16 cellular contexts compared by ENCODE assay signal in the genomic region with DNA sequence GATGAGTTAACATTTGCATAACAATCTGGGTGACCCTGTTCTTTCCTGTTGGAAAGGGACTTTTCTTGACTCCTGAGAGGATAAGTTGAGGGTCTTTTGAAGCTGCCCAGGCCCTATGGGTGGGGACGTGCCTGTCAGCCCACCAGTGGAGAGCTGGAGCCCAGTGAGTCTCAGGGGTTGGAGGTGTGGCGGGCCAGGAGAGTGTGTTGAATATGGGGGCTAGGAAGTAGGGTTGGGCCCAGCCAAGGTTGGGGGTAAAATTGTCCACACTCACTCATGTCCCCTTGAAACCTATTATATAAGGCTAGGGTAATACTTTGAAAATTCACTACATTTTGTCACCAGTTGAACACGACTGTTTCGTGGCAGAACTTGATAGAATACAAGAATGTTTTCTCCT. TPM values are rescaled to one million over a fixed set of nuclear protein-coding genes. Genes with fewer than 3 reads are reported as not detected.
DNase-seq lines count a peak whose midpoint lies in the region; ATAC-seq and TF ChIP-seq lines count a peak whose summit lies in the region.
"Had no signal": no experiment of that assay in that cellular context is flagged by ENCODE, and none has a peak within 500 bp of the region (broad histone marks: within the 10 kb centered on the region; RNA-seq: fewer than 3 reads in every experiment).

No MANE protein-coding gene starts in this region.

- H3K36me3 Mint-ChIP-seq in activated CD8-positive, alpha-beta T cell treated with anti-CD3 and anti-CD28 coated beads, Interleukin-2, amount 10 ng/mL, durations not matched to agents 7 days and 5 days (ENCODE audit: low read depth) = no peaks in the 10 kb centered on the region
- no peaks in the 10 kb centered on the region for H3K36me3 Mint-ChIP-seq in activated CD8-positive, alpha-beta T cell treated with anti-CD3 and anti-CD28 coated beads for 36 hours (ENCODE audit: low read depth)
- H3K36me3 Mint-ChIP-seq in WTC11 = peaks cover 3% of the 10 kb centered on the region; the same call in 1 of the 2 replicates
- H3K36me3 Mint-ChIP-seq: CD4-positive, CD25-positive, alpha-beta regulatory T cell; CD8-positive, alpha-beta T cell had no signal

- H3K27me3 Mint-ChIP-seq in activated CD8-positive, alpha-beta T cell treated with anti-CD3 and anti-CD28 coated beads, Interleukin-2, amount 10 ng/mL, durations not matched to agents 7 days and 5 days (ENCODE audit: low read depth) = no peaks in the 10 kb centered on the region
- no peaks in the 10 kb centered on the region for H3K27me3 Mint-ChIP-seq in activated CD8-positive, alpha-beta T cell treated with anti-CD3 and anti-CD28 coated beads for 36 hours
- peaks cover 5% of the 10 kb centered on the region for H3K27me3 Mint-ChIP-seq in WTC11 (ENCODE audit: low read depth)
- H3K27me3 Mint-ChIP-seq: B cell; CD4-positive, CD25-positive, alpha-beta regulatory T cell had no signal

- POLR2A ChIA-PET in activated CD8-positive, alpha-beta T cell treated with anti-CD3 and anti-CD28 coated beads, Interleukin-2, amount 10 ng/mL, durations not matched to agents 7 days and 5 days (lab: Charles Lee) = no interaction called here
- POLR2A ChIA-PET in activated CD8-positive, alpha-beta T cell treated with anti-CD3 and anti-CD28 coated beads for 36 hours (lab: Charles Lee) = interaction anchor here (0.6 to 0.7 kb wide), 2 partner anchors 15 to 345 kb away, joined by 3 read pairs; no protein-coding TSS in a partner anchor
- POLR2A ChIA-PET in WTC11 (lab: Charles Lee) = no interaction called here

- no peaks in the 10 kb centered on the region for H3K9me3 Mint-ChIP-seq in activated CD8-positive, alpha-beta T cell treated with anti-CD3 and anti-CD28 coated beads, Interleukin-2, amount 10 ng/mL, durations not matched to agents 7 days and 5 days (ENCODE audit: insufficient read depth)
- no peaks in the 10 kb centered on the region for H3K9me3 Mint-ChIP-seq in activated CD8-positive, alpha-beta T cell treated with anti-CD3 and anti-CD28 coated beads for 36 hours
- H3K9me3 Mint-ChIP-seq in WTC11 = 0 out of 2 replicates have a peak, but pooled peaks cover 3% of the 10 kb centered on the region
- H3K9me3 Mint-ChIP-seq: CD4-positive, CD25-positive, alpha-beta regulatory T cell; CD8-positive, alpha-beta T cell had no signal

- ATAC-seq in activated CD8-positive, alpha-beta T cell treated with anti-CD3 and anti-CD28 coated beads, Interleukin-2, amount 10 ng/mL, durations not matched to agents 7 days and 5 days = no peak
- ATAC-seq in activated CD8-positive, alpha-beta T cell treated with anti-CD3 and anti-CD28 coated beads for 36 hours = no peak
- ATAC-seq in WTC11 = peak; percentile 50; the same call in 1 of the 2 replicates
- ATAC-seq: CD8-positive, alpha-beta T cell; GM12878 had no signal

- H3K4me1 Mint-ChIP-seq in activated CD8-positive, alpha-beta T cell treated with anti-CD3 and anti-CD28 coated beads, Interleukin-2, amount 10 ng/mL, durations not matched to agents 7 days and 5 days (ENCODE audit: low read depth) = no peaks in the 10 kb centered on the region
- no peaks in the 10 kb centered on the region for H3K4me1 Mint-ChIP-seq in activated CD8-positive, alpha-beta T cell treated with anti-CD3 and anti-CD28 coated beads for 36 hours (ENCODE audit: low read depth)
- peaks cover 9% of the 10 kb centered on the region for H3K4me1 Mint-ChIP-seq in WTC11
- H3K4me1 Mint-ChIP-seq: B cell; CD4-positive, CD25-positive, alpha-beta regulatory T cell had no signal

- intact Hi-C loops in activated CD8-positive, alpha-beta T cell treated with anti-CD3 and anti-CD28 coated beads for 36 hours (cut with micrococcal nuclease) = no loop called here

- no peak for TF ChIP-seq CTCF in activated CD8-positive, alpha-beta T cell treated with anti-CD3 and anti-CD28 coated beads for 36 hours (IDR thresholded peaks at IDR 0.05)
- TF ChIP-seq CTCF in WTC11 (IDR thresholded peaks at IDR 0.05) (no peak), GM20000 (IDR thresholded peaks at IDR 0.05; ENCODE audit: extremely low read depth, missing control alignments) (no peak)

- no peak overlapping the region for H3K4me3 Mint-ChIP-seq in activated CD8-positive, alpha-beta T cell treated with anti-CD3 and anti-CD28 coated beads, Interleukin-2, amount 10 ng/mL, durations not matched to agents 7 days and 5 days
- H3K4me3 Mint-ChIP-seq in activated CD8-positive, alpha-beta T cell treated with anti-CD3 and anti-CD28 coated beads for 36 hours = no peak overlapping the region
- H3K4me3 Mint-ChIP-seq in WTC11 = no peak overlapping the region
- H3K4me3 Mint-ChIP-seq: B cell; CD4-positive, CD25-positive, alpha-beta regulatory T cell; CD8-positive, alpha-beta T cell had no signal

- CTCF ChIA-PET in activated CD8-positive, alpha-beta T cell treated with anti-CD3 and anti-CD28 coated beads, Interleukin-2, amount 10 ng/mL, durations not matched to agents 7 days and 5 days (lab: Charles Lee) = no interaction called here
- CTCF ChIA-PET in activated CD8-positive, alpha-beta T cell treated with anti-CD3 and anti-CD28 coated beads for 36 hours (lab: Charles Lee) = no interaction called here
- CTCF ChIA-PET in WTC11 (lab: Charles Lee) = no interaction called here

- no peak for DNase-seq in activated CD8-positive, alpha-beta T cell treated with anti-CD3 and anti-CD28 coated beads, Interleukin-2, amount 10 ng/mL, durations not matched to agents 7 days and 5 days
- no peak for DNase-seq in activated CD8-positive, alpha-beta T cell treated with anti-CD3 and anti-CD28 coated beads for 36 hours
- DNase-seq in WTC11 (ENCODE audit: low spot score) (no peak), islet precursor cell (peak; percentile 17), GOT3 (lab: John Stamatoyannopoulos, UW) (no peak), GM20000 (ENCODE audit: low spot score) (no peak), SHP77 treated with DMSO at 0.1 percent for 48 hours (lab: John Stamatoyannopoulos, UW) (no peak)
- DNase-seq: Caco-2; CD4-positive, CD25-positive, alpha-beta regulatory T cell; CD8-positive, alpha-beta T cell; DMS153; EL; GDM1; HCEC 1CT had no signal

- peak overlapping the region; percentile 24 for H3K27ac Mint-ChIP-seq in activated CD8-positive, alpha-beta T cell treated with anti-CD3 and anti-CD28 coated beads, Interleukin-2, amount 10 ng/mL, durations not matched to agents 7 days and 5 days
- H3K27ac Mint-ChIP-seq in activated CD8-positive, alpha-beta T cell treated with anti-CD3 and anti-CD28 coated beads for 36 hours = no peak overlapping the region
- peak overlapping the region; percentile 83 for H3K27ac Mint-ChIP-seq in WTC11
- H3K27ac Mint-ChIP-seq: B cell; CD4-positive, CD25-positive, alpha-beta regulatory T cell; CD8-positive, alpha-beta T cell had no signal

TF ChIP-seq in WTC11, 78 proteins besides CTCF, POLR2A, EP300 and RAD21:
- TF ChIP-seq SMAD3 (CRISPR knock-in tag; IDR thresholded peaks at IDR 0.05; ENCODE audit: borderline replicate concordance) (no peak), ZNF121 (CRISPR knock-in tag; IDR thresholded peaks at IDR 0.05) (no peak), ATF1 (CRISPR knock-in tag; IDR thresholded peaks at IDR 0.05) (no peak), ZNF317 (CRISPR knock-in tag; IDR thresholded peaks at IDR 0.05; ENCODE audit: borderline replicate concordance, low read depth) (no peak)
- TF ChIP-seq, protein P1, sequence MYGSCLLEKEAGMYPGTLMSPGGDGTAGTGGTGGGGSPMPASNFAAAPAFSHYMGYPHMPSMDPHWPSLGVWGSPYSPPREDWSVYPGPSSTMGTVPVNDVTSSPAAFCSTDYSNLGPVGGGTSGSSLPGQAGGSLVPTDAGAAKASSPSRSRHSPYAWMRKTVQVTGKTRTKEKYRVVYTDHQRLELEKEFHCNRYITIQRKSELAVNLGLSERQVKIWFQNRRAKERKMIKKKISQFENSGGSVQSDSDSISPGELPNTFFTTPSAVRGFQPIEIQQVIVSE (CRISPR knock-in tag; IDR thresholded peaks at IDR 0.05; ENCODE audit: borderline replicate concordance) = no peak
- TF ChIP-seq, protein P2, sequence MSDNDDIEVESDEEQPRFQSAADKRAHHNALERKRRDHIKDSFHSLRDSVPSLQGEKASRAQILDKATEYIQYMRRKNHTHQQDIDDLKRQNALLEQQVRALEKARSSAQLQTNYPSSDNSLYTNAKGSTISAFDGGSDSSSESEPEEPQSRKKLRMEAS (CRISPR knock-in tag; IDR thresholded peaks at IDR 0.05) = no peak
- TF ChIP-seq, protein P3, sequence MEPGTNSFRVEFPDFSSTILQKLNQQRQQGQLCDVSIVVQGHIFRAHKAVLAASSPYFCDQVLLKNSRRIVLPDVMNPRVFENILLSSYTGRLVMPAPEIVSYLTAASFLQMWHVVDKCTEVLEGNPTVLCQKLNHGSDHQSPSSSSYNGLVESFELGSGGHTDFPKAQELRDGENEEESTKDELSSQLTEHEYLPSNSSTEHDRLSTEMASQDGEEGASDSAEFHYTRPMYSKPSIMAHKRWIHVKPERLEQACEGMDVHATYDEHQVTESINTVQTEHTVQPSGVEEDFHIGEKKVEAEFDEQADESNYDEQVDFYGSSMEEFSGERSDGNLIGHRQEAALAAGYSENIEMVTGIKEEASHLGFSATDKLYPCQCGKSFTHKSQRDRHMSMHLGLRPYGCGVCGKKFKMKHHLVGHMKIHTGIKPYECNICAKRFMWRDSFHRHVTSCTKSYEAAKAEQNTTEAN (CRISPR knock-in tag; IDR thresholded peaks at IDR 0.05) = no peak

RNA-seq across cellular contexts. Expression of a gene that starts 17.9 kb away (rescaled TPM):
- total RNA-seq in activated CD8-positive, alpha-beta T cell treated with anti-CD3 and anti-CD28 coated beads, Interleukin-2, amount 10 ng/mL, durations not matched to agents 7 days and 5 days = 10 to 100 TPM; 40.3 to 43.1 TPM
- total RNA-seq in activated CD8-positive, alpha-beta T cell treated with anti-CD3 and anti-CD28 coated beads for 36 hours = 10 to 100 TPM; 22.8 to 24.8 TPM
- 18.5 to 24.2 TPM (median 19.8 TPM) in 3 replicates for total RNA-seq in WTC11 (2021)
